In genomic region chr15:75127186-75127585, GRCh38 we compare ENCODE assay signal across 1 cellular context.
TF ChIP-seq lines count a peak whose summit lies in the region.

No MANE protein-coding gene starts in this region.

TF ChIP-seq in HCT116, 20 proteins besides CTCF, POLR2A, EP300 and RAD21 (continued from another document):
- no peak for TF ChIP-seq TCF7L2 (IDR thresholded peaks at IDR 0.05; ENCODE audit: borderline replicate concordance, extremely low read depth, insufficient read depth, insufficient read length)
